8 cellular contexts compared by ENCODE assay signal in the genomic region with DNA sequence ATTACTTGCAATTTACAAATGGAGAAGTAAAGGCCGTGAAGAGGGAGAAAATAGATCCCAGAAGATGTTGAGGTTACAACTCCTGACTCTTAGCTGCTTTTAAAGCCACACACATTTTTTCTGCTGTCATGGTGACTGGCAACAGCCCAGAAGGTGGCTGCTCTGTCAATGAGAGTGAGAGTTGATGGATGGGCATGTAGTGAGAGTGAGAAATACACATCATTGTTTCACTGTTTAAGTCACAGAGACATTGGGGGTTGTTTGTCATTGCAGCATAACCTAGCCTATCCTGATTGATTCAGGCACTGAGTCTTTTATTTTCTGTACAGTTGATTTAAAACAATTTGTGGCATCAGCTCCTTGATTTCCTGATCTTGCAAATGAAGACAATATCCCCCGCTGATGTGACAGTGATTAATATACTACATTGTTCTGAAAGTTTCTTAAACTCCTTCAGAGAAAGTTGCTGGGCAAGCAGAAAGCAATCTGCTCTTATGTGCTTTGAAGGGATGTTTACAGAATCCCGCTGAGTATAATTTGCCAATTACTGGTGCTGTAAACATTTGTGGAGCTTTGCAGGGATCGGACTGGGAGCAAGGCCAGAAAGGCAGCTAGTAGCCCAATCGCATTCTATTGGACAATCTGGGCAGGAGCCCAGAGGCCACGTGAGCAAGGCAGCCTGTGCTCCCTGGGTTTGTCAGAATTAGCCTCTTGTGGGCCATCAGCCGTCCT.
DNase-seq lines count a peak whose midpoint lies in the region; ATAC-seq and TF ChIP-seq lines count a peak whose summit lies in the region.

No MANE protein-coding gene starts in this region.

- no peaks in the 10 kb centered on the region for H3K9me3 ChIP-seq in GM23248 (ENCODE audit: low read depth)
- no peaks in the 10 kb centered on the region for H3K9me3 ChIP-seq in psoas muscle

- peaks cover 32% of the 10 kb centered on the region for H3K9me3 Mint-ChIP-seq in mesothelial cell of epicardium

- no peaks in the 10 kb centered on the region for H3K9me2 ChIP-seq in GM23248 (ENCODE audit: insufficient read depth)

- DNase-seq in GM23248 (peak; percentile 10), RPMI7951 (ENCODE audit: low read depth) (peak; percentile 77), fibroblast of the conjunctiva (ENCODE audit: low read depth) (peak; percentile 72), psoas muscle (peak; percentile 40 to 74), OCI-M2 (lab: John Stamatoyannopoulos, UW; ENCODE audit: unreplicated experiment) (no peak), mesothelial cell of epicardium (ENCODE audit: low spot score in 2 of 2, unreplicated experiment in 2 of 2) (no peak), 8988T (no peak)

- in situ Hi-C loops in GM23248 (cut with MboI): no loop called here

- 64 to 67% methylated on average over 7 of the region's 7 CpGs for WGBS in GM23248 (ENCODE audit: low coverage in 1 of 2, low lambda C conversion rate in 2 of 2, missing lambda C conversion rate in 2 of 2), 2 experiments
- 24 to 29% (median 27%) methylated on average over 7 of the region's 7 CpGs for WGBS in psoas muscle, 3 donors

- intact Hi-C loops in psoas muscle (cut with DNase I): no loop called here

- H3K27ac Mint-ChIP-seq in mesothelial cell of epicardium: no peak overlapping the region

- H3K4me3 ChIP-seq in GM23248 (no peak overlapping the region), psoas muscle (no peak overlapping the region)

- no peaks in the 10 kb centered on the region for H3K36me3 ChIP-seq in GM23248 (ENCODE audit: low read depth)
- H3K36me3 ChIP-seq in psoas muscle (ENCODE audit: insufficient read depth in 1 of 2, low read depth in 1 of 2): no peaks in the 10 kb centered on the region

- TF ChIP-seq CTCF in psoas muscle (IDR thresholded peaks at IDR 0.05): no peak
- no peak for TF ChIP-seq CTCF in mesothelial cell of epicardium (IDR thresholded peaks at IDR 0.05; ENCODE audit: unreplicated experiment)

- H3K27me3 ChIP-seq in GM23248 (replicated peaks; ENCODE audit: insufficient read depth): no peaks in the 10 kb centered on the region
- peaks cover 0 to 11% (median 5%) of the 10 kb centered on the region in 3 donors for H3K27me3 ChIP-seq in psoas muscle (ENCODE audit: insufficient read depth in 3 of 3, low read length in 2 of 3)

- H4K20me1 ChIP-seq in GM23248 (ENCODE audit: insufficient read depth): no peaks in the 10 kb centered on the region

- H3K79me2 ChIP-seq in GM23248 (ENCODE audit: insufficient read depth): peaks cover 91% of the 10 kb centered on the region

- no peak overlapping the region for H3K4me2 ChIP-seq in GM23248 (ENCODE audit: unreplicated experiment)

- H3K27ac ChIP-seq in GM23248 (peak overlapping the region; percentile 13), psoas muscle (no peak overlapping the region)

- H3K9ac ChIP-seq in GM23248: no peak overlapping the region

- no peak overlapping the region for H3K4me3 Mint-ChIP-seq in mesothelial cell of epicardium

- peaks cover 17% of the 10 kb centered on the region for H3K36me3 Mint-ChIP-seq in mesothelial cell of epicardium

- no peak overlapping the region for H2AFZ ChIP-seq in GM23248

- peak in 1 of 4 donors; percentile 43 for ATAC-seq in psoas muscle
- ATAC-seq in HG02885 (IDR thresholded peaks at IDR 0.05; ENCODE audit: poor library complexity, unreplicated experiment): no peak

- H3K4me1 Mint-ChIP-seq in mesothelial cell of epicardium: peaks cover 5% of the 10 kb centered on the region

- H3K27me3 Mint-ChIP-seq in mesothelial cell of epicardium (ENCODE audit: low read depth): no peaks in the 10 kb centered on the region

- H3K4me1 ChIP-seq in GM23248 (ENCODE audit: insufficient read depth): 0 out of 2 replicates have a peak, but pooled peaks cover 3% of the 10 kb centered on the region
- no peaks in the 10 kb centered on the region for H3K4me1 ChIP-seq in psoas muscle

- peaks cover 17% of the 10 kb centered on the region for H3F3A ChIP-seq in GM23248 (ENCODE audit: insufficient read depth)

Comparison
In these comparisons a context has a peak if more than half of its experiments do, and no peak if none do; other contexts are left out.
1. DNase-seq: peak in GM23248 (single experiment), RPMI7951 (single experiment), fibroblast of the conjunctiva (single experiment) and psoas muscle (2 of 2); none in OCI-M2 (single experiment), mesothelial cell of epicardium (0 of 2) and 8988T (single experiment).